ENCODE assay signal across 28 cellular contexts in genomic region chr19:34573226-34573864, GRCh38.
"Had no signal": no experiment of that assay in that cellular context is flagged by ENCODE, and none has a peak within 500 bp of the region (broad histone marks: within the 10 kb centered on the region; RNA-seq: fewer than 3 reads in every experiment).

No MANE protein-coding gene starts in this region.

- DNase-seq: dorsolateral prefrontal cortex; effector CD4-positive, alpha-beta T cell; foreskin keratinocyte; glutamatergic neuron; hypothalamus; immature natural killer cell; islet precursor cell; kidney glomerular epithelial cell; naive B cell; sigmoid colon; stimulated activated CD4-positive, alpha-beta T cell treated with anti-CD3 and anti-CD28 coated beads, Interleukin-2, amount 100 ng/mL, for 24 hours; stimulated activated CD4-positive, alpha-beta T cell treated with anti-CD3 and anti-CD28 coated beads, Interleukin-4, amount 100 ng/mL, for 24 hours; stimulated activated naive CD4-positive, alpha-beta T cell treated with Interleukin-2 at 50 U/mL for 16 hours; substantia nigra; testis; tibial artery had no signal

- H3K4me1 Mint-ChIP-seq: immature natural killer cell, memory B cell, neural crest cell had no signal

- H3K27ac Mint-ChIP-seq: immature natural killer cell; memory B cell; naive B cell; natural killer cell treated with Interleukin-12 subunit alpha and Interleukin-12 subunit beta and Interleukin-15 and Interleukin-18, amount 100 ng/mL, for 72 hours; stimulated activated effector memory CD8-positive, alpha-beta T cell treated with anti-CD3 and anti-CD28 coated beads, Interleukin-12 subunit alpha, Interleukin-12 subunit beta, amount 100 ng/mL, for 72 hours; type B pancreatic cell had no signal

- H3K4me3 Mint-ChIP-seq: memory B cell; naive B cell; natural killer cell treated with Interleukin-12 subunit alpha and Interleukin-12 subunit beta and Interleukin-15 and Interleukin-18, amount 100 ng/mL, for 72 hours; neural crest cell; stimulated activated effector memory CD8-positive, alpha-beta T cell treated with anti-CD3 and anti-CD28 coated beads, Interleukin-12 subunit alpha, Interleukin-12 subunit beta, amount 100 ng/mL, for 72 hours; type B pancreatic cell had no signal

- H3K36me3 ChIP-seq: gastroesophageal sphincter, prostate gland, right atrium auricular region, sigmoid colon, tibial artery had no signal

- H3K4me3 ChIP-seq: dorsolateral prefrontal cortex, gastroesophageal sphincter, lung, prostate gland, right atrium auricular region, sigmoid colon, testis, tibial artery had no signal

- H3K9me3 ChIP-seq: prostate gland, testis had no signal

- H3K36me3 Mint-ChIP-seq: stimulated activated effector memory CD8-positive, alpha-beta T cell treated with anti-CD3 and anti-CD28 coated beads, Interleukin-12 subunit alpha, Interleukin-12 subunit beta, amount 100 ng/mL, for 72 hours; type B pancreatic cell had no signal

- H3K27ac ChIP-seq: dorsolateral prefrontal cortex, epithelial cell of prostate, foreskin keratinocyte, gastroesophageal sphincter, prostate gland, right atrium auricular region, sigmoid colon, testis, tibial artery had no signal

- FAIRE-seq: colon had no signal

- H3K4me1 ChIP-seq: foreskin keratinocyte, prostate gland, sigmoid colon, testis, tibial artery had no signal

- H3K27me3 ChIP-seq: foreskin keratinocyte, right atrium auricular region, testis had no signal

- H3K27me3 Mint-ChIP-seq: type B pancreatic cell had no signal

- ATAC-seq: esophagus mucosa; foreskin keratinocyte; gastroesophageal sphincter; stimulated activated effector memory CD8-positive, alpha-beta T cell treated with anti-CD3 and anti-CD28 coated beads, Interleukin-12 subunit alpha, Interleukin-12 subunit beta, amount 100 ng/mL, for 72 hours had no signal
